Comparison of ENCODE assay signal across 15 cellular contexts in genomic region chr5:16800477-16800876, GRCh38.
DNase-seq lines count a peak whose midpoint lies in the region; ATAC-seq and TF ChIP-seq lines count a peak whose summit lies in the region.
"Had no signal": no experiment of that assay in that cellular context is flagged by ENCODE, and none has a peak within 500 bp of the region (broad histone marks: within the 10 kb centered on the region; RNA-seq: fewer than 3 reads in every experiment).

No MANE protein-coding gene starts in this region.

- TF ChIP-seq CTCF in A673 (conservative IDR thresholded peaks at IDR 0.05; ENCODE audit: low read depth, low read length) = no peak
- TF ChIP-seq CTCF in H9 (conservative IDR thresholded peaks at IDR 0.05) = no peak
- no peak for TF ChIP-seq CTCF in smooth muscle cell (IDR thresholded peaks at IDR 0.05; ENCODE audit: borderline replicate concordance, insufficient read depth, poor library complexity, severe bottlenecking)

- no peak overlapping the region for H2AFZ ChIP-seq in H9 (ENCODE audit: low read length)
- H2AFZ ChIP-seq in smooth muscle cell (ENCODE audit: low read depth) = no peak overlapping the region

- peaks cover 2 to 10% (median 5%) of the 10 kb centered on the region in 3 experiments; a peak in 4 of 7 replicates for H3K36me3 Mint-ChIP-seq in H9 (ENCODE audit: insufficient read depth in 1 of 3, low read depth in 3 of 3)
- H3K36me3 Mint-ChIP-seq: CD14-positive monocyte; CD4-positive, alpha-beta memory T cell had no signal

- H3K79me2 ChIP-seq in H9 (ENCODE audit: insufficient read depth, low read length) = no peaks in the 10 kb centered on the region
- peaks cover 83% of the 10 kb centered on the region for H3K79me2 ChIP-seq in smooth muscle cell (ENCODE audit: low read depth)

- H3K27me3 Mint-ChIP-seq in H9 (ENCODE audit: low read depth) = no peaks in the 10 kb centered on the region

- peaks cover 4 to 6% of the 10 kb centered on the region in 2 experiments; a peak in 4 of 5 replicates for H3K9me3 Mint-ChIP-seq in H9

- H4K20me1 ChIP-seq in H9 (ENCODE audit: control insufficient read depth, insufficient read depth, insufficient read length) (no peaks in the 10 kb centered on the region), smooth muscle cell (ENCODE audit: low read depth) (peaks cover 100% of the 10 kb centered on the region)
- H4K20me1 ChIP-seq: BLaER1 had no signal

- H3K4me2 ChIP-seq in H9 (ENCODE audit: insufficient read depth, insufficient read length, low read length) (no peak overlapping the region), smooth muscle cell (peak overlapping the region; percentile 25)
- H3K4me2 ChIP-seq: BLaER1 had no signal

- ATAC-seq in GM18520 (IDR thresholded peaks at IDR 0.05; ENCODE audit: unreplicated experiment) = no peak
- ATAC-seq: K562 had no signal

- no peak overlapping the region for H3K4me3 Mint-ChIP-seq in H9
- H3K4me3 Mint-ChIP-seq: CD14-positive monocyte; CD4-positive, alpha-beta memory T cell had no signal

- no TSS peak for BruUV-seq in A673 (replicated peaks; lab: Mats Ljungman, UMichigan)

- CTCF ChIA-PET in A673 (lab: Charles Lee) = no interaction called here

- H3K27ac ChIP-seq in A673 (ENCODE audit: low read depth, low read length, poor library complexity, severe bottlenecking) (peak overlapping the region; percentile 39), H9 (ENCODE audit: insufficient read length, low read depth, low read length) (no peak overlapping the region), smooth muscle cell (ENCODE audit: low read depth) (no peak overlapping the region)
- H3K27ac ChIP-seq: BLaER1 had no signal

- DNase-seq in A673 (ENCODE audit: low spot score) = no peak
- DNase-seq in H9 = no peak
- peak; percentile 30 for DNase-seq in mesenteric fat pad (ENCODE audit: low spot score)
- DNase-seq in smooth muscle cell (lab: John Stamatoyannopoulos, UW; ENCODE audit: unreplicated experiment) = no peak
- no peak for DNase-seq in activated naive CD4-positive, alpha-beta T cell treated with Interleukin-2 at 50 U/mL for 16 hours
- DNase-seq: CD4-positive, alpha-beta memory T cell; DMS153; DMS79; GDM1; HCEC 1CT; IMR-90 had no signal

- no peak overlapping the region for H2BK120ac ChIP-seq in H9 (ENCODE audit: low read depth, low read length, poor library complexity, severe bottlenecking)

- no peak overlapping the region for H3T11ph ChIP-seq in H9 (ENCODE audit: low read length)

- no peak overlapping the region for H3K14ac ChIP-seq in H9 (ENCODE audit: insufficient read depth, low read length)

- POLR2A ChIA-PET in A673 (lab: Charles Lee; ENCODE audit: low non-redundant PET) = no interaction called here

- no CpG with 5 or more reads among the region's 10 CpGs for WGBS in H9 (ENCODE audit: extremely low coverage, insufficient read length, low lambda C conversion rate)
- 92% methylated on average over 10 of the region's 10 CpGs for WGBS in smooth muscle cell (ENCODE audit: low lambda C conversion rate)

- H3F3A ChIP-seq in smooth muscle cell (ENCODE audit: low read depth) = peaks cover 6% of the 10 kb centered on the region

- no peak overlapping the region for H3K4ac ChIP-seq in H9 (ENCODE audit: low read depth, low read length)

- no peak overlapping the region for H3K9ac ChIP-seq in H9 (ENCODE audit: extremely low read depth, insufficient read length, low read length)
- no peak overlapping the region for H3K9ac ChIP-seq in smooth muscle cell (ENCODE audit: low read depth)
- H3K9ac ChIP-seq: BLaER1 had no signal

- H3K4me1 ChIP-seq in A673 (ENCODE audit: insufficient read depth, low read length, poor library complexity, severe bottlenecking) (peaks cover 49% of the 10 kb centered on the region), H9 (ENCODE audit: insufficient read depth, low read length) (no peaks in the 10 kb centered on the region), smooth muscle cell (ENCODE audit: low read depth) (peaks cover 11% of the 10 kb centered on the region)
- H3K4me1 ChIP-seq: BLaER1 had no signal

- no peak overlapping the region for H3K56ac ChIP-seq in H9 (ENCODE audit: insufficient read length, low read depth, low read length)

- intact Hi-C loops in A673 (cut with micrococcal nuclease; ENCODE audit: unreplicated experiment) = no loop called here

- no peak overlapping the region for H4K5ac ChIP-seq in H9 (ENCODE audit: insufficient read length, low read depth, low read length)

- H3K36me3 ChIP-seq in A673 (ENCODE audit: insufficient read depth, low read length, poor library complexity, severe bottlenecking) = peaks cover 3% of the 10 kb centered on the region
- no peaks in the 10 kb centered on the region for H3K36me3 ChIP-seq in smooth muscle cell (ENCODE audit: low read depth)
- H3K36me3 ChIP-seq: BLaER1 had no signal

- H2BK20ac ChIP-seq in H9 (ENCODE audit: low read depth, low read length, poor library complexity, severe bottlenecking) = no peak overlapping the region

- no peak overlapping the region for H2BK12ac ChIP-seq in H9 (ENCODE audit: insufficient read length, low read depth, low read length)

- no peak overlapping the region for H4K8ac ChIP-seq in H9 (replicated peaks; ENCODE audit: insufficient read length, low read depth, low read length)

- H2BK5ac ChIP-seq in H9 (ENCODE audit: insufficient read length, low read length) = no peak overlapping the region

- H3K18ac ChIP-seq in H9 (ENCODE audit: insufficient read length, low read depth, low read length) = no peak overlapping the region

- H2BK15ac ChIP-seq in H9 (ENCODE audit: low read depth, low read length) = no peak overlapping the region

- no peaks in the 10 kb centered on the region for H3K23me2 ChIP-seq in H9 (ENCODE audit: insufficient read length, low read depth, low read length, poor library complexity, severe bottlenecking)

- no peaks in the 10 kb centered on the region for H3K79me1 ChIP-seq in H9 (ENCODE audit: insufficient read depth, low read depth, low read length, poor library complexity, severe bottlenecking)

- H4K91ac ChIP-seq in H9 (ENCODE audit: insufficient read length, low read depth, low read length) = no peak overlapping the region

- H3K27me3 ChIP-seq in A673 (replicated peaks; ENCODE audit: insufficient read depth, low read depth, low read length, poor library complexity) (no peaks in the 10 kb centered on the region), H9 (ENCODE audit: insufficient read depth, low read length) (no peaks in the 10 kb centered on the region), smooth muscle cell (ENCODE audit: low read depth) (no peaks in the 10 kb centered on the region)
- H3K27me3 ChIP-seq: BLaER1 had no signal

- no peak overlapping the region for H2AK5ac ChIP-seq in H9 (ENCODE audit: insufficient read length, low read length)

- H3K4me3 ChIP-seq in A673 (ENCODE audit: low read depth, low read length, poor library complexity, severe bottlenecking) (no peak overlapping the region), smooth muscle cell (no peak overlapping the region)
- H3K4me3 ChIP-seq: BLaER1, K562 had no signal

- peaks cover 11 to 19% of the 10 kb centered on the region in 2 experiments for H3K4me1 Mint-ChIP-seq in H9
- H3K4me1 Mint-ChIP-seq: CD14-positive monocyte; CD4-positive, alpha-beta memory T cell had no signal

- peak overlapping the region in 2 of 3 experiments; percentile 67 to 75; a peak in 1 of 7 replicates for H3K27ac Mint-ChIP-seq in H9
- H3K27ac Mint-ChIP-seq: CD14-positive monocyte; CD4-positive, alpha-beta memory T cell had no signal

- no peaks in the 10 kb centered on the region for H3K9me3 ChIP-seq in A673 (ENCODE audit: low read depth, low read length, poor library complexity, severe bottlenecking)
- H3K9me3 ChIP-seq in H9 (ENCODE audit: control insufficient read depth, low read depth, low read length) = no peaks in the 10 kb centered on the region
- no peaks in the 10 kb centered on the region for H3K9me3 ChIP-seq in smooth muscle cell (replicated peaks; ENCODE audit: low read depth)

- H3K23ac ChIP-seq in H9 (ENCODE audit: insufficient read length, low read depth, low read length) = no peak overlapping the region
